Comparison of ENCODE assay signal across 9 cellular contexts in the genomic region with DNA sequence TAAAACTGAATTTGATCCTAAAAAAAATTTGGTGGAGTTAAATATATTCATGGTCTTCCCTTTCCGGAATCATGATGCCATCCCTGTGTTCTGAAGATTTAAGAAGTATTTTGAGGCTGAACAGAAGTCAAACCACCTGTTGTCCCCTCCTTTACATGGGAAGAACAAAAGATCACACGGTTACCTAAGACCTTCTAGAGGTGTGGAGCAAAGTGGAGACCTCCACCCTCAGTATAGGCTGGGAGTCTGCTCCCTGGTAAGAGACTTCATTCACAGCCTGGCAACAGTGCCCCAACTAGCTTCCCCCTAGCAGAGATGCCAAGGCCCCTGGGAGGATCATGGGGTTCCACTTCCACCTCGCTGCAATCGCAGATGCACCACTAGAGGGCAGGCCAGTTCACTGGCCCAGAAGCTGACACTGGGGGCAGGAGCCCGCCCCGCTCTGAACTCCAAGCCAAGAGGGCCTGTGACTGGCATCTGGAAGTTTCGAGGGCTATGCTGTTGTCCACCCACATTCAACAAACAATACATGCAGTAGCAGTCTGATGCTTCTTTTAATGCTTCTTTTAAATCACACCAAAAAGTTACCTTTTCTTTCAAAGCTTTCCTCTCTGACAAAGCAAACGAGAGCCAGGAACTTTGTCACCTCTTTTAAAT. TPM values are rescaled to one million over a fixed set of nuclear protein-coding genes. Genes with fewer than 3 reads are reported as not detected.
DNase-seq lines count a peak whose midpoint lies in the region; ATAC-seq and TF ChIP-seq lines count a peak whose summit lies in the region.
"Had no signal": no experiment of that assay in that cellular context is flagged by ENCODE, and none has a peak within 500 bp of the region (broad histone marks: within the 10 kb centered on the region; RNA-seq: fewer than 3 reads in every experiment).

No MANE protein-coding gene starts in this region.

- no peaks in the 10 kb centered on the region for H3K27me3 Mint-ChIP-seq in activated T-helper 1 cell treated with anti-CD3 and anti-CD28 coated beads, Interleukin-12 subunit alpha, Interleukin-12 subunit beta, Interleukin-2, Interleukin-4 antibody, amounts not matched to agents 30 ng/mL and 10 ng/mL and 1 ng/mL, durations not matched to agents 14 hours and 24 hours and 36 hours (ENCODE audit: insufficient read depth)

- TF ChIP-seq CTCF in DOHH2 (IDR thresholded peaks at IDR 0.05; ENCODE audit: low read depth, low read length, poor library complexity, severe bottlenecking) (peak; percentile 98), fibroblast of villous mesenchyme (IDR thresholded peaks at IDR 0.05; ENCODE audit: insufficient read depth, low read depth, low read length) (peak; percentile 98), osteoblast (IDR thresholded peaks at IDR 0.05; ENCODE audit: extremely low read depth, low read depth, low read length) (peak; percentile 97)

- peaks cover 4% of the 10 kb centered on the region for H3K36me3 Mint-ChIP-seq in activated T-helper 1 cell treated with anti-CD3 and anti-CD28 coated beads, Interleukin-12 subunit alpha, Interleukin-12 subunit beta, Interleukin-2, Interleukin-4 antibody, amounts not matched to agents 30 ng/mL and 10 ng/mL and 1 ng/mL, durations not matched to agents 14 hours and 24 hours and 36 hours (ENCODE audit: low read depth)

- intact Hi-C loops in activated T-helper 1 cell treated with anti-CD3 and anti-CD28 coated beads, Interleukin-12 subunit alpha, Interleukin-12 subunit beta, Interleukin-2, Interleukin-4 antibody, amounts not matched to agents 30 ng/mL and 10 ng/mL and 1 ng/mL, durations not matched to agents 14 hours and 24 hours and 36 hours (cut with micrococcal nuclease), result loop anchor here (1.0 to 10.0 kb wide), 8 partner anchors 12 to 1213 kb away; partner anchors contain the start of genes LYRM2, MAP3K7 and PNRC1

- H3K4me2 ChIP-seq in DOHH2 (ENCODE audit: low read length) (peak overlapping the region; percentile 37), osteoblast (ENCODE audit: insufficient read depth, low read length) (no peak overlapping the region)

- H3K4me3 ChIP-seq in DOHH2 (ENCODE audit: low read length) (peak overlapping the region; percentile 15; the same call in 1 of the 2 replicates), fibroblast of villous mesenchyme (ENCODE audit: low read depth, low read length) (no peak overlapping the region), osteoblast (ENCODE audit: insufficient read depth, low read length) (no peak overlapping the region), thymus (ENCODE audit: low read length) (no peak overlapping the region)

- no peaks in the 10 kb centered on the region for H3K79me2 ChIP-seq in DOHH2 (ENCODE audit: control insufficient read depth, low read length)
- no peaks in the 10 kb centered on the region for H3K79me2 ChIP-seq in osteoblast (ENCODE audit: insufficient read depth, low read length)

- H3K4me3 Mint-ChIP-seq in activated T-helper 1 cell treated with anti-CD3 and anti-CD28 coated beads, Interleukin-12 subunit alpha, Interleukin-12 subunit beta, Interleukin-2, Interleukin-4 antibody, amounts not matched to agents 30 ng/mL and 10 ng/mL and 1 ng/mL, durations not matched to agents 14 hours and 24 hours and 36 hours, result peak overlapping the region; percentile 49

- H3K4me1 ChIP-seq in DOHH2 (ENCODE audit: control insufficient read depth, low read length), result peaks cover 62% of the 10 kb centered on the region
- H3K4me1 ChIP-seq in osteoblast (ENCODE audit: insufficient read depth, low read length), result no peaks in the 10 kb centered on the region
- peaks cover 18% of the 10 kb centered on the region for H3K4me1 ChIP-seq in thymus (ENCODE audit: control insufficient read depth, insufficient read depth, low read length)

- peak; percentile 79 for ATAC-seq in GM21528 (IDR thresholded peaks at IDR 0.05; ENCODE audit: low FRiP score, unreplicated experiment)

- H3F3A ChIP-seq in DOHH2 (ENCODE audit: control insufficient read depth, insufficient read depth), result peaks cover 11% of the 10 kb centered on the region

- no peak overlapping the region for H2AFZ ChIP-seq in osteoblast (ENCODE audit: low read length)

- no peaks in the 10 kb centered on the region for H3K9me3 ChIP-seq in DOHH2 (ENCODE audit: control insufficient read depth, insufficient read depth, low read length)
- H3K9me3 ChIP-seq in osteoblast (ENCODE audit: low read depth, low read length), result no peaks in the 10 kb centered on the region
- H3K9me3 ChIP-seq in thymus (ENCODE audit: control insufficient read depth), result no peaks in the 10 kb centered on the region

- peak; percentile 64 for DNase-seq in HuH-7.5 (ENCODE audit: low spot score)
- peak; percentile 82 for DNase-seq in RPMI8226
- peak; percentile 75 for DNase-seq in activated T-helper 1 cell treated with anti-CD3 and anti-CD28 coated beads, Interleukin-12 subunit alpha, Interleukin-12 subunit beta, Interleukin-2, Interleukin-4 antibody, amounts not matched to agents 30 ng/mL and 10 ng/mL and 1 ng/mL, durations not matched to agents 14 hours and 24 hours and 36 hours (ENCODE audit: low spot score)
- DNase-seq in fibroblast of villous mesenchyme (ENCODE audit: low read depth), result peak; percentile 38
- peak; percentile 86 for DNase-seq in osteoblast (ENCODE audit: insufficient read length, low spot score, missing footprints)

- peak overlapping the region; percentile 59 for H3K27ac Mint-ChIP-seq in activated T-helper 1 cell treated with anti-CD3 and anti-CD28 coated beads, Interleukin-12 subunit alpha, Interleukin-12 subunit beta, Interleukin-2, Interleukin-4 antibody, amounts not matched to agents 30 ng/mL and 10 ng/mL and 1 ng/mL, durations not matched to agents 14 hours and 24 hours and 36 hours

- H3K36me3 ChIP-seq in DOHH2 (ENCODE audit: control insufficient read depth, low read length) (no peaks in the 10 kb centered on the region), osteoblast (ENCODE audit: insufficient read depth, low read length) (no peaks in the 10 kb centered on the region), thymus (ENCODE audit: control insufficient read depth, insufficient read depth) (no peaks in the 10 kb centered on the region)

- WGBS in thymus, result 31% methylated on average over 8 of the region's 8 CpGs

- no peaks in the 10 kb centered on the region for H3K9me2 ChIP-seq in DOHH2 (replicated peaks; ENCODE audit: control insufficient read depth, low read length)

- H3K27me3 ChIP-seq in DOHH2 (ENCODE audit: control insufficient read depth, low read length), result no peaks in the 10 kb centered on the region
- H3K27me3 ChIP-seq in osteoblast (ENCODE audit: insufficient read depth, low read length), result no peaks in the 10 kb centered on the region
- H3K27me3 ChIP-seq in thymus (ENCODE audit: control insufficient read depth, insufficient read depth), result no peaks in the 10 kb centered on the region

- H3K9me3 Mint-ChIP-seq in activated T-helper 1 cell treated with anti-CD3 and anti-CD28 coated beads, Interleukin-12 subunit alpha, Interleukin-12 subunit beta, Interleukin-2, Interleukin-4 antibody, amounts not matched to agents 30 ng/mL and 10 ng/mL and 1 ng/mL, durations not matched to agents 14 hours and 24 hours and 36 hours, result no peaks in the 10 kb centered on the region

- peaks cover 46% of the 10 kb centered on the region for H3K4me1 Mint-ChIP-seq in activated T-helper 1 cell treated with anti-CD3 and anti-CD28 coated beads, Interleukin-12 subunit alpha, Interleukin-12 subunit beta, Interleukin-2, Interleukin-4 antibody, amounts not matched to agents 30 ng/mL and 10 ng/mL and 1 ng/mL, durations not matched to agents 14 hours and 24 hours and 36 hours (ENCODE audit: low read depth)

- H3K27ac ChIP-seq in DOHH2 (ENCODE audit: low read depth, low read length) (no peak overlapping the region), osteoblast (ENCODE audit: low read depth, low read length) (no peak overlapping the region), thymus (ENCODE audit: low read depth) (peak overlapping the region; percentile 74)
- H3K27ac ChIP-seq: epithelial cell of prostate had no signal

- no peaks in the 10 kb centered on the region for H4K20me1 ChIP-seq in DOHH2 (ENCODE audit: control insufficient read depth, insufficient read depth, low read depth, low read length)
- H4K20me1 ChIP-seq in osteoblast (ENCODE audit: insufficient read depth, low read length), result no peaks in the 10 kb centered on the region

RNA-seq across cellular contexts. Expression of gene UBE2J1, which starts 19.5 kb away (rescaled TPM):
- 38.1 and 40.5 TPM in 2 replicates for total RNA-seq in activated T-helper 1 cell treated with anti-CD3 and anti-CD28 coated beads, Interleukin-12 subunit alpha, Interleukin-12 subunit beta, Interleukin-2, Interleukin-4 antibody, amounts not matched to agents 30 ng/mL and 10 ng/mL and 1 ng/mL, durations not matched to agents 14 hours and 24 hours and 36 hours
- total RNA-seq in fibroblast of villous mesenchyme (47.7 and 54.4 TPM in 2 replicates), osteoblast (44.5 and 45.7 TPM in 2 replicates)
- polyA plus RNA-seq in thymus, result 41.2 TPM

RNA-seq across cellular contexts. Expression of gene RRAGD, which starts 40.1 kb away (rescaled TPM):
- 7.8 and 10.1 TPM in 2 replicates for total RNA-seq in activated T-helper 1 cell treated with anti-CD3 and anti-CD28 coated beads, Interleukin-12 subunit alpha, Interleukin-12 subunit beta, Interleukin-2, Interleukin-4 antibody, amounts not matched to agents 30 ng/mL and 10 ng/mL and 1 ng/mL, durations not matched to agents 14 hours and 24 hours and 36 hours
- total RNA-seq in fibroblast of villous mesenchyme (under 0.01 and 0.64 TPM in 2 replicates), osteoblast (3.3 and 4.7 TPM in 2 replicates)
- polyA plus RNA-seq in thymus, result 13.0 TPM

RNA-seq across cellular contexts. Expression of gene GABRR2, which starts 56.9 kb away (rescaled TPM):
- 0.88 and 1.0 TPM in 2 replicates for total RNA-seq in activated T-helper 1 cell treated with anti-CD3 and anti-CD28 coated beads, Interleukin-12 subunit alpha, Interleukin-12 subunit beta, Interleukin-2, Interleukin-4 antibody, amounts not matched to agents 30 ng/mL and 10 ng/mL and 1 ng/mL, durations not matched to agents 14 hours and 24 hours and 36 hours
- total RNA-seq in fibroblast of villous mesenchyme (under 0.01 and 0.32 TPM in 2 replicates), osteoblast (not detected in 2 replicates)
- polyA plus RNA-seq in thymus, result 0.78 TPM
